In genomic region chr5:160444407-160444806, GRCh38 we compare ENCODE assay signal across 10 cellular contexts.
"Had no signal": no experiment of that assay in that cellular context is flagged by ENCODE, and none has a peak within 500 bp of the region (broad histone marks: within the 10 kb centered on the region; RNA-seq: fewer than 3 reads in every experiment).

No MANE protein-coding gene starts in this region.

- DNase-seq: GM23248, GOT3, H7, IMR-90, Kasumi-1, KG1 had no signal

- H3K9me3 ChIP-seq: HAP-1 had no signal

- FAIRE-seq: K562 had no signal

- H3K36me3 ChIP-seq: HAP-1 had no signal

- ATAC-seq: HCT116, K562 had no signal

- H3K9ac ChIP-seq: GM23248 had no signal

- H3K4me3 ChIP-seq: GM23248, HAP-1, K562 had no signal

- H2AFZ ChIP-seq: GM23248 had no signal

- H3K4me1 ChIP-seq: HAP-1 had no signal

- H3K27ac ChIP-seq: GM23248, HL-60 had no signal
